In genomic region chr3:171458056-171458856, GRCh38 we compare ENCODE assay signal across 9 cellular contexts. TPM values are rescaled to one million over a fixed set of nuclear protein-coding genes. Genes with fewer than 3 reads are reported as not detected.
DNase-seq lines count a peak whose midpoint lies in the region; ATAC-seq and TF ChIP-seq lines count a peak whose summit lies in the region.
"Had no signal": no experiment of that assay in that cellular context is flagged by ENCODE, and none has a peak within 500 bp of the region (broad histone marks: within the 10 kb centered on the region; RNA-seq: fewer than 3 reads in every experiment).

No MANE protein-coding gene starts in this region.

- BruUV-seq in Panc1 (replicated peaks; lab: Mats Ljungman, UMichigan), result no TSS peak

- TF ChIP-seq CTCF in BJ (IDR thresholded peaks at IDR 0.05; ENCODE audit: insufficient read depth, low read depth, low read length) (no peak), Panc1 (IDR thresholded peaks at IDR 0.05) (no peak), astrocyte of the cerebellum (IDR thresholded peaks at IDR 0.05; ENCODE audit: low read depth, low read length, missing control alignments) (no peak)

- CTCF ChIA-PET in BJ (lab: Yijun Ruan, JAX), result no interaction called here
- CTCF ChIA-PET in Panc1 (lab: Charles Lee), result no interaction called here

- peak overlapping the region; percentile 85 for H3K4me3 ChIP-seq in BJ (ENCODE audit: low read depth, low read length)
- H3K4me3 ChIP-seq in Panc1 (ENCODE audit: low read depth in 2 of 2, low read length in 2 of 2), result peak overlapping the region; percentile 59 to 84; a peak in 3 of 4 replicates
- peak overlapping the region; percentile 69 for H3K4me3 ChIP-seq in astrocyte of the cerebellum (ENCODE audit: low read depth, low read length)

- H3K27me3 ChIP-seq in BJ (ENCODE audit: control insufficient read depth, insufficient read depth, low read length) (no peaks in the 10 kb centered on the region; the same call in 1 of the 2 replicates), Panc1 (ENCODE audit: control insufficient read depth, insufficient read depth, low read length) (peaks cover 30% of the 10 kb centered on the region)

- DNase-seq in BJ (ENCODE audit: low read depth) (no peak), Panc1 (ENCODE audit: low read depth, low spot score) (no peak), astrocyte of the cerebellum (ENCODE audit: low read depth) (no peak), left colon (peak; percentile 68 to 81), DMS153 treated with DMSO at 0.1 percent for 48 hours (lab: John Stamatoyannopoulos, UW; ENCODE audit: unreplicated experiment) (no peak), NCI-H187 (lab: John Stamatoyannopoulos, UW) (no peak)
- peak; percentile 55 for DNase-seq in stimulated activated CD8-positive, alpha-beta memory T cell treated with anti-CD3 and anti-CD28 coated beads, Interleukin-4, amount 100 ng/mL, for 48 hours

- ATAC-seq in Panc1, result no peak
- ATAC-seq in left colon, result peak; percentile 38
- ATAC-seq in HG03439 (IDR thresholded peaks at IDR 0.05; ENCODE audit: unreplicated experiment), result no peak

- in situ Hi-C loops in Panc1 (cut with HindIII; ENCODE audit: low pct_unique_long_range_greater_than_20kb, low sequenced_read_pairs) (no loop called here), astrocyte of the cerebellum (cut with HindIII; ENCODE audit: low sequenced_read_pairs) (no loop called here)

- H3K9me3 ChIP-seq in Panc1 (ENCODE audit: control insufficient read depth, insufficient read depth, low read depth, low read length), result no peaks in the 10 kb centered on the region

- H3K36me3 ChIP-seq in BJ (ENCODE audit: control insufficient read depth, insufficient read depth, low read length) (no peaks in the 10 kb centered on the region), Panc1 (ENCODE audit: control insufficient read depth, insufficient read depth, low read length) (peaks cover 6% of the 10 kb centered on the region; the same call in 1 of the 2 replicates)

- H3K27ac ChIP-seq in Panc1 (ENCODE audit: low read length), result no peak overlapping the region
- H3K27ac ChIP-seq: epithelial cell of prostate had no signal

- peaks cover 17% of the 10 kb centered on the region for H3K4me1 ChIP-seq in Panc1 (ENCODE audit: control insufficient read depth, insufficient read depth, low read length)

- POLR2A ChIA-PET in BJ (lab: Charles Lee) (no interaction called here), Panc1 (lab: Charles Lee) (no interaction called here)

- intact Hi-C loops in Panc1 (cut with micrococcal nuclease; ENCODE audit: unreplicated experiment) (no loop called here), left colon (cut with DNase I, micrococcal nuclease) (no loop called here)

RNA-seq across cellular contexts. Expression of gene TNIK, which starts 1.9 kb away (rescaled TPM):
- 2.1 and 3.9 TPM in 2 replicates for polyA plus RNA-seq in BJ (2011; rRNA removed)
- 2.5 and 3.6 TPM in 2 replicates for polyA minus RNA-seq in BJ (2011; rRNA and poly(A)+ RNA removed)
- total RNA-seq in Panc1 (2021; ENCODE audit: unreplicated experiment) (1.9 TPM), left colon (10 to 100 TPM; 30.5 to 32.1 TPM)
- 0.94 TPM for polyA plus RNA-seq in Panc1 (2012; ENCODE audit: insufficient read length)

Comparison
In these comparisons a context has a peak if more than half of its experiments do, and no peak if none do; other contexts are left out.
1. DNase-seq: peak in left colon (2 of 2) and stimulated activated CD8-positive, alpha-beta memory T cell treated with anti-CD3 and anti-CD28 coated beads, Interleukin-4, amount 100 ng/mL, for 48 hours (single experiment); none in BJ (single experiment), Panc1 (single experiment), astrocyte of the cerebellum (single experiment), DMS153 treated with DMSO at 0.1 percent for 48 hours (single experiment) and NCI-H187 (0 of 2).
2. RNA of gene TNIK, which starts 1.9 kb away (total RNA-seq): 30.5 to 32.1 TPM in left colon; 1.9 TPM in Panc1 (single experiment); every median in the first group is over 10 times any median in the second.
3. Peak in every context shown above with its lines, with median percentiles within 50 percentile points of each other: H3K4me3 ChIP-seq.